ENCODE assay signal across 8 cellular contexts in the genomic region with DNA sequence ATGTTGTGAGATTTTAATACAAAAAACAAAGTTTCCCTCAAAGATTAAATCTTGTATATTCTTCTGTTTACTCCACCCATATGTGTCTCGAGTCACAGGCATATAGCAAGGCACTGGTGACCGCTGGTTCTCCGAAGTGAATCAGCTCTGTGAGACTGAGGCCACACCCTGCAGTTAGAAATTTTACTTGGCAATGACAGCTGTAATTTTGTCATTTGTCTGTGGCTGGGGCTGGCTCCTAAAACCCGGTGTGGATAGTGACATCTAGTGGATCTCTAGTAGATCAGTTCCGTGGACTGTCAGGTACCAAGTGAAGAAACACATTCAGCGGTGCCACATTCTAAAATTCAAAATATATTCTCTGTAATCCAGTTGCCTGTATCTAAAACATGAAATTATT.
DNase-seq lines count a peak whose midpoint lies in the region; ATAC-seq and TF ChIP-seq lines count a peak whose summit lies in the region.

No MANE protein-coding gene starts in this region.

- peaks cover 4% of the 10 kb centered on the region for H3K36me3 ChIP-seq in upper lobe of right lung

- no peak overlapping the region for H3K4me3 Mint-ChIP-seq in activated CD8-positive, alpha-beta memory T cell treated with anti-CD3 and anti-CD28 coated beads, Interleukin-2, amount 10 ng/mL, durations not matched to agents 7 days and 5 days
- H3K4me3 Mint-ChIP-seq in activated CD4-positive, alpha-beta memory T cell treated with anti-CD3 and anti-CD28 coated beads, Interleukin-2, amount 10 ng/mL, durations not matched to agents 7 days and 5 days: peak overlapping the region; percentile 19

- intact Hi-C loops in upper lobe of right lung (cut with DNase I): no loop called here

- H3K27me3 Mint-ChIP-seq in activated CD8-positive, alpha-beta memory T cell treated with anti-CD3 and anti-CD28 coated beads, Interleukin-2, amount 10 ng/mL, durations not matched to agents 7 days and 5 days: peaks cover 12% of the 10 kb centered on the region
- peaks cover 6% of the 10 kb centered on the region for H3K27me3 Mint-ChIP-seq in activated CD4-positive, alpha-beta memory T cell treated with anti-CD3 and anti-CD28 coated beads, Interleukin-2, amount 10 ng/mL, durations not matched to agents 7 days and 5 days

- TF ChIP-seq CTCF in upper lobe of right lung (IDR thresholded peaks at IDR 0.05): peak; percentile 58

- no peaks in the 10 kb centered on the region for H3K27me3 ChIP-seq in upper lobe of right lung

- H3K27ac ChIP-seq in epithelial cell of prostate: peak overlapping the region; percentile 37
- H3K27ac ChIP-seq in upper lobe of right lung: no peak overlapping the region

- H3K4me3 ChIP-seq in upper lobe of right lung: no peak overlapping the region

- POLR2A ChIA-PET in activated CD4-positive, alpha-beta memory T cell treated with anti-CD3 and anti-CD28 coated beads, Interleukin-2, amount 10 ng/mL, durations not matched to agents 7 days and 5 days (lab: Charles Lee): interaction anchor here (0.9 to 1.0 kb wide), 2 partner anchors 8 to 12 kb away, joined by 3 read pairs; no protein-coding TSS in a partner anchor

- DNase-seq in activated CD8-positive, alpha-beta memory T cell treated with anti-CD3 and anti-CD28 coated beads, Interleukin-2, amount 10 ng/mL, durations not matched to agents 7 days and 5 days: peak; percentile 52
- no peak for DNase-seq in activated CD8-positive, alpha-beta memory T cell treated with anti-CD3 and anti-CD28 coated beads for 24 hours
- DNase-seq in NCI-H69 (lab: John Stamatoyannopoulos, UW): peak; percentile 96
- peak; percentile 69 for DNase-seq in activated CD4-positive, alpha-beta memory T cell treated with anti-CD3 and anti-CD28 coated beads, Interleukin-2, amount 10 ng/mL, durations not matched to agents 7 days and 5 days
- DNase-seq in epithelial cell of prostate (ENCODE audit: low read depth, low spot score): peak; percentile 68
- peak; percentile 93 for DNase-seq in myocyte (ENCODE audit: low read depth)
- no peak for DNase-seq in upper lobe of right lung

- no peaks in the 10 kb centered on the region for H3K36me3 Mint-ChIP-seq in activated CD8-positive, alpha-beta memory T cell treated with anti-CD3 and anti-CD28 coated beads, Interleukin-2, amount 10 ng/mL, durations not matched to agents 7 days and 5 days
- H3K36me3 Mint-ChIP-seq in activated CD4-positive, alpha-beta memory T cell treated with anti-CD3 and anti-CD28 coated beads, Interleukin-2, amount 10 ng/mL, durations not matched to agents 7 days and 5 days (ENCODE audit: low read depth): no peaks in the 10 kb centered on the region

- CTCF ChIA-PET in activated CD8-positive, alpha-beta memory T cell treated with anti-CD3 and anti-CD28 coated beads, Interleukin-2, amount 10 ng/mL, durations not matched to agents 7 days and 5 days (lab: Charles Lee): interaction anchor here (0.8 to 1.0 kb wide), 3 partner anchors 14 to 141 kb away, joined by 3 read pairs; no protein-coding TSS in a partner anchor
- CTCF ChIA-PET in activated CD4-positive, alpha-beta memory T cell treated with anti-CD3 and anti-CD28 coated beads, Interleukin-2, amount 10 ng/mL, durations not matched to agents 7 days and 5 days (lab: Charles Lee): interaction anchor here (0.6 to 1.3 kb wide), 20 partner anchors 8 to 440 kb away, joined by 3 to 14 read pairs (median 4); partner anchors contain the start of gene NEDD4L

- H3K4me1 Mint-ChIP-seq in activated CD8-positive, alpha-beta memory T cell treated with anti-CD3 and anti-CD28 coated beads, Interleukin-2, amount 10 ng/mL, durations not matched to agents 7 days and 5 days: peaks cover 4% of the 10 kb centered on the region
- H3K4me1 Mint-ChIP-seq in activated CD4-positive, alpha-beta memory T cell treated with anti-CD3 and anti-CD28 coated beads, Interleukin-2, amount 10 ng/mL, durations not matched to agents 7 days and 5 days: peaks cover 22% of the 10 kb centered on the region

- no peaks in the 10 kb centered on the region for H3K9me3 ChIP-seq in upper lobe of right lung

- ATAC-seq in activated CD8-positive, alpha-beta memory T cell treated with anti-CD3 and anti-CD28 coated beads, Interleukin-2, amount 10 ng/mL, durations not matched to agents 7 days and 5 days: peak; percentile 71
- ATAC-seq in HG03439 (IDR thresholded peaks at IDR 0.05; ENCODE audit: unreplicated experiment) (peak; percentile 72), upper lobe of right lung (peak; percentile 94)

- H3K27ac Mint-ChIP-seq in activated CD8-positive, alpha-beta memory T cell treated with anti-CD3 and anti-CD28 coated beads, Interleukin-2, amount 10 ng/mL, durations not matched to agents 7 days and 5 days: no peak overlapping the region
- peak overlapping the region; percentile 68 for H3K27ac Mint-ChIP-seq in activated CD4-positive, alpha-beta memory T cell treated with anti-CD3 and anti-CD28 coated beads, Interleukin-2, amount 10 ng/mL, durations not matched to agents 7 days and 5 days

- peaks cover 5% of the 10 kb centered on the region for H3K4me1 ChIP-seq in upper lobe of right lung

- H3K9me3 Mint-ChIP-seq in activated CD8-positive, alpha-beta memory T cell treated with anti-CD3 and anti-CD28 coated beads, Interleukin-2, amount 10 ng/mL, durations not matched to agents 7 days and 5 days (ENCODE audit: low read depth): no peaks in the 10 kb centered on the region
- H3K9me3 Mint-ChIP-seq in activated CD4-positive, alpha-beta memory T cell treated with anti-CD3 and anti-CD28 coated beads, Interleukin-2, amount 10 ng/mL, durations not matched to agents 7 days and 5 days: no peaks in the 10 kb centered on the region

Comparison
In these comparisons a context has a peak if more than half of its experiments do, and no peak if none do; other contexts are left out.
1. DNase-seq: peak in activated CD8-positive, alpha-beta memory T cell treated with anti-CD3 and anti-CD28 coated beads, Interleukin-2, amount 10 ng/mL, durations not matched to agents 7 days and 5 days (single experiment), NCI-H69 (single experiment), activated CD4-positive, alpha-beta memory T cell treated with anti-CD3 and anti-CD28 coated beads, Interleukin-2, amount 10 ng/mL, durations not matched to agents 7 days and 5 days (single experiment), epithelial cell of prostate (single experiment) and myocyte (single experiment); none in activated CD8-positive, alpha-beta memory T cell treated with anti-CD3 and anti-CD28 coated beads for 24 hours (single experiment) and upper lobe of right lung (single experiment).
2. Peak in every context shown above with its lines, with median percentiles within 50 percentile points of each other: ATAC-seq.